11 cellular contexts compared by ENCODE assay signal in genomic region chr12:82688619-82689018, GRCh38. TPM values are rescaled to one million over a fixed set of nuclear protein-coding genes. Genes with fewer than 3 reads are reported as not detected.
DNase-seq lines count a peak whose midpoint lies in the region; ATAC-seq and TF ChIP-seq lines count a peak whose summit lies in the region.
"Had no signal": no experiment of that assay in that cellular context is flagged by ENCODE, and none has a peak within 500 bp of the region (broad histone marks: within the 10 kb centered on the region; RNA-seq: fewer than 3 reads in every experiment).

No MANE protein-coding gene starts in this region.

- H3K9me3 ChIP-seq in RWPE2 (ENCODE audit: severe bottlenecking), result no peaks in the 10 kb centered on the region
- H3K9me3 ChIP-seq in hepatocyte (ENCODE audit: low read depth), result no peaks in the 10 kb centered on the region
- H3K9me3 ChIP-seq in subcutaneous abdominal adipose tissue (ENCODE audit: control insufficient read depth in 5 of 5, low read length in 5 of 5), result no peaks in the 10 kb centered on the region
- no peaks in the 10 kb centered on the region for H3K9me3 ChIP-seq in spleen

- H4K20me1 ChIP-seq in hepatocyte (ENCODE audit: insufficient read depth, poor library complexity, severe bottlenecking), result no peaks in the 10 kb centered on the region

- H3K36me3 ChIP-seq in RWPE2 (ENCODE audit: low read depth) (no peaks in the 10 kb centered on the region), hepatocyte (replicated peaks; ENCODE audit: insufficient read depth, low read depth) (no peaks in the 10 kb centered on the region), subcutaneous abdominal adipose tissue (ENCODE audit: control insufficient read depth in 5 of 5, insufficient read depth in 5 of 5, low read length in 5 of 5) (peaks cover 0 to 3% (median 0%) of the 10 kb centered on the region in 5 donors), spleen (peaks cover 0 to 9% (median 0%) of the 10 kb centered on the region in 6 donors)

- H3K4me1 Mint-ChIP-seq in activated T-cell treated with anti-CD3 and anti-CD28 coated beads, Interleukin-2, amount 50 U/mL, for 72 hours (ENCODE audit: low read depth), result peaks cover 16% of the 10 kb centered on the region

- H3K4me3 ChIP-seq in RWPE2 (ENCODE audit: severe bottlenecking) (peak overlapping the region; percentile 74), hepatocyte (no peak overlapping the region), subcutaneous abdominal adipose tissue (ENCODE audit: low read depth in 1 of 5, low read length in 5 of 5) (peak overlapping the region in 3 of 5 donors; percentile 94 to 99 (median 95)), spleen (peak overlapping the region in 2 of 8 donors; percentile 91 to 93)

- H3K36me3 Mint-ChIP-seq in activated T-cell treated with anti-CD3 and anti-CD28 coated beads, Interleukin-2, amount 50 U/mL, for 72 hours (ENCODE audit: insufficient read depth in 2 of 2), result peaks cover 0 to 5% of the 10 kb centered on the region in 2 donors

- peak overlapping the region; percentile 95 to 100 for H3K4me3 Mint-ChIP-seq in activated T-cell treated with anti-CD3 and anti-CD28 coated beads, Interleukin-2, amount 50 U/mL, for 72 hours

- no peak for TF ChIP-seq CTCF in RWPE2 (IDR thresholded peaks at IDR 0.05; ENCODE audit: poor library complexity, severe bottlenecking)
- no peak for TF ChIP-seq CTCF in hepatocyte (IDR thresholded peaks at IDR 0.05; ENCODE audit: poor library complexity)
- no peak for TF ChIP-seq CTCF in spleen (IDR thresholded peaks at IDR 0.05 in 8 of 11, conservative IDR thresholded peaks at IDR 0.05 in 3 of 11)

- no peaks in the 10 kb centered on the region for H3K9me2 ChIP-seq in hepatocyte (replicated peaks; ENCODE audit: insufficient read depth)

- peak overlapping the region; percentile 78 for H3K4me2 ChIP-seq in hepatocyte

- no peak for TF ChIP-seq POLR2A in spleen (IDR thresholded peaks at IDR 0.05)

- H3K27me3 ChIP-seq in RWPE2 (ENCODE audit: insufficient read depth, poor library complexity, severe bottlenecking) (no peaks in the 10 kb centered on the region), hepatocyte (no peaks in the 10 kb centered on the region), subcutaneous abdominal adipose tissue (ENCODE audit: control insufficient read depth in 5 of 5, insufficient read depth in 4 of 5, low read length in 5 of 5) (no peaks in the 10 kb centered on the region), spleen (replicated peaks in 1 of 7) (no peaks in the 10 kb centered on the region)

- no peak overlapping the region for H3K27ac ChIP-seq in RWPE2 (ENCODE audit: poor library complexity, severe bottlenecking)
- no peak overlapping the region for H3K27ac ChIP-seq in hepatocyte
- no peak overlapping the region for H3K27ac ChIP-seq in subcutaneous abdominal adipose tissue (ENCODE audit: low read depth, low read length)
- no peak overlapping the region for H3K27ac ChIP-seq in spleen

- 46% methylated on average over 7 of the region's 7 CpGs for WGBS in hepatocyte (ENCODE audit: low lambda C conversion rate, missing lambda C conversion rate)
- WGBS in spleen, 5 donors, result 93 to 95% (median 94%) methylated on average over 7 of the region's 7 CpGs

- ATAC-seq in activated T-cell treated with anti-CD3 and anti-CD28 coated beads, Interleukin-2, amount 50 U/mL, for 72 hours (replicated peaks in 1 of 2), result no peak
- no peak for ATAC-seq in RWPE2 (ENCODE audit: low read depth)

- no peak overlapping the region for H3K27ac Mint-ChIP-seq in activated T-cell treated with anti-CD3 and anti-CD28 coated beads, Interleukin-2, amount 50 U/mL, for 72 hours

- H3K9me3 Mint-ChIP-seq in activated T-cell treated with anti-CD3 and anti-CD28 coated beads, Interleukin-2, amount 50 U/mL, for 72 hours, result no peaks in the 10 kb centered on the region

- no peak for DNase-seq in activated T-cell treated with anti-CD3 and anti-CD28 coated beads, Interleukin-2, amount 50 U/mL, for 72 hours
- no peak for DNase-seq in activated T-cell treated with anti-CD3 and anti-CD28 coated beads, Interleukin-2, amount 50 U/mL, for 1 hour
- DNase-seq in RWPE2 (ENCODE audit: low spot score) (no peak), hepatocyte (ENCODE audit: low spot score) (no peak), NK-92 (lab: John Stamatoyannopoulos, UW; ENCODE audit: unreplicated experiment) (no peak), spleen (no peak), hepatic stellate cell (ENCODE audit: low spot score) (no peak)
- DNase-seq: cortex of kidney; DMS153; stimulated activated naive CD4-positive, alpha-beta T cell treated with Interleukin-2 at 50 U/mL for 16 hours had no signal

- intact Hi-C loops in spleen (cut with DNase I; ENCODE audit: low total_unique reads), result loop anchor here (10.0 kb wide), 1 partner anchor 334 kb away; the partner anchor contains the start of genes CCDC59 and METTL25

- H3K4me1 ChIP-seq in RWPE2 (ENCODE audit: insufficient read depth, poor library complexity, severe bottlenecking) (no peaks in the 10 kb centered on the region), hepatocyte (ENCODE audit: insufficient read depth) (peaks cover 7% of the 10 kb centered on the region), subcutaneous abdominal adipose tissue (ENCODE audit: control insufficient read depth in 5 of 5, insufficient read depth in 5 of 5, low read length in 5 of 5) (peaks cover 2 to 22% (median 18%) of the 10 kb centered on the region in 5 donors), spleen (peaks cover 0 to 33% (median 12%) of the 10 kb centered on the region in 6 donors)

- H3K9ac ChIP-seq in subcutaneous abdominal adipose tissue (ENCODE audit: low read length in 5 of 5), result no peak overlapping the region

- no peak overlapping the region for H2AFZ ChIP-seq in hepatocyte

- peaks cover 7% of the 10 kb centered on the region for H3K27me3 Mint-ChIP-seq in activated T-cell treated with anti-CD3 and anti-CD28 coated beads, Interleukin-2, amount 50 U/mL, for 72 hours (ENCODE audit: low read depth)

- peaks cover 6% of the 10 kb centered on the region for H3K79me2 ChIP-seq in hepatocyte

RNA-seq across cellular contexts. Expression of gene TMTC2, which starts 1.9 kb away (rescaled TPM):
- 1 to 10 TPM; 4.7 to 9.0 TPM for total RNA-seq in activated T-cell treated with anti-CD3 and anti-CD28 coated beads, Interleukin-2, amount 50 U/mL, for 72 hours
- total RNA-seq in hepatocyte (11.4 and 12.0 TPM in 2 replicates), spleen (1 to 10 TPM; 2.7 to 8.5 (median 6.3) TPM)
- polyA plus RNA-seq in hepatocyte (1.5 and 1.7 TPM in 2 replicates), spleen (1 to 10 TPM in 2 of 3 donors, under 1 TPM in 1; 0.74 to 1.5 (median 1.4) TPM)
